In the genomic region with DNA sequence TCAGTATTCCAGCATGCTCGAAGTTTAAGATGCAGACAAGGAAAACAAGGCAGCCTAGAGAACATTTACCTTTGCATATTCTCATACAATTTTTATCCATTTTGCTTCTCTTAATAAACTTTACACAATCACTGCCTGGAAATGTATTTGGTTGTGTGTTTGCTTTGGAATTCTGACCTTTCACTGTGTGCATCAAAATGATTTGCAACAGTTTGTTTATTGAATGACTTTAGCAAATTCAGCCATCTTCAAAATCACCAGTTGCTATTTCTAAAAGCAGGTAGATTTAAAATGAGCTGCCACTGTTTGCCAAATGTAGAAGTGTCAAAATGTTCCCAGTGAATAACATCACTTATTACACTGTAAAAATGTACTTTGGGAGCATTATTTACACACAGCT, we compare ENCODE assay signal across 1 cellular context.
TF ChIP-seq lines count a peak whose summit lies in the region.

No MANE protein-coding gene starts in this region.

TF ChIP-seq in HCT116, 20 proteins besides CTCF, POLR2A, EP300 and RAD21:
- TF ChIP-seq ZNF274 (IDR thresholded peaks at IDR 0.05; ENCODE audit: low read depth, low read length), result no peak
- no peak for TF ChIP-seq CBX3 (IDR thresholded peaks at IDR 0.05; ENCODE audit: low read depth)
- TF ChIP-seq SP1 (IDR thresholded peaks at IDR 0.05; ENCODE audit: low read depth), result no peak
- TF ChIP-seq, protein P1, sequence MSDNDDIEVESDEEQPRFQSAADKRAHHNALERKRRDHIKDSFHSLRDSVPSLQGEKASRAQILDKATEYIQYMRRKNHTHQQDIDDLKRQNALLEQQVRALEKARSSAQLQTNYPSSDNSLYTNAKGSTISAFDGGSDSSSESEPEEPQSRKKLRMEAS (IDR thresholded peaks at IDR 0.05), result no peak
- no peak for TF ChIP-seq YY1 (IDR thresholded peaks at IDR 0.05; ENCODE audit: extremely low read depth, insufficient replicate concordance, low read depth, low read length)
- TF ChIP-seq FOSL1 (IDR thresholded peaks at IDR 0.05; ENCODE audit: low read depth), result no peak
- TF ChIP-seq EZH2 (IDR thresholded peaks at IDR 0.05), result no peak
- no peak for TF ChIP-seq POLR2AphosphoS5 (IDR thresholded peaks at IDR 0.05; ENCODE audit: low read depth, low read length)
- TF ChIP-seq CEBPB (IDR thresholded peaks at IDR 0.05; ENCODE audit: low read depth), result no peak
- no peak for TF ChIP-seq JUND (IDR thresholded peaks at IDR 0.05)
- TF ChIP-seq, protein P2, sequence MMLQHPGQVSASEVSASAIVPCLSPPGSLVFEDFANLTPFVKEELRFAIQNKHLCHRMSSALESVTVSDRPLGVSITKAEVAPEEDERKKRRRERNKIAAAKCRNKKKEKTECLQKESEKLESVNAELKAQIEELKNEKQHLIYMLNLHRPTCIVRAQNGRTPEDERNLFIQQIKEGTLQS (IDR thresholded peaks at IDR 0.05), result no peak
- no peak for TF ChIP-seq TCF7L2 (IDR thresholded peaks at IDR 0.05; ENCODE audit: borderline replicate concordance, extremely low read depth, insufficient read depth, insufficient read length)
- TF ChIP-seq EGR1 (IDR thresholded peaks at IDR 0.05; ENCODE audit: low read depth), result no peak
- no peak for TF ChIP-seq SRF (IDR thresholded peaks at IDR 0.05; ENCODE audit: low read depth)
- TF ChIP-seq EZH2phosphoT487 (IDR thresholded peaks at IDR 0.05; ENCODE audit: borderline replicate concordance), result no peak
- TF ChIP-seq, protein P3, sequence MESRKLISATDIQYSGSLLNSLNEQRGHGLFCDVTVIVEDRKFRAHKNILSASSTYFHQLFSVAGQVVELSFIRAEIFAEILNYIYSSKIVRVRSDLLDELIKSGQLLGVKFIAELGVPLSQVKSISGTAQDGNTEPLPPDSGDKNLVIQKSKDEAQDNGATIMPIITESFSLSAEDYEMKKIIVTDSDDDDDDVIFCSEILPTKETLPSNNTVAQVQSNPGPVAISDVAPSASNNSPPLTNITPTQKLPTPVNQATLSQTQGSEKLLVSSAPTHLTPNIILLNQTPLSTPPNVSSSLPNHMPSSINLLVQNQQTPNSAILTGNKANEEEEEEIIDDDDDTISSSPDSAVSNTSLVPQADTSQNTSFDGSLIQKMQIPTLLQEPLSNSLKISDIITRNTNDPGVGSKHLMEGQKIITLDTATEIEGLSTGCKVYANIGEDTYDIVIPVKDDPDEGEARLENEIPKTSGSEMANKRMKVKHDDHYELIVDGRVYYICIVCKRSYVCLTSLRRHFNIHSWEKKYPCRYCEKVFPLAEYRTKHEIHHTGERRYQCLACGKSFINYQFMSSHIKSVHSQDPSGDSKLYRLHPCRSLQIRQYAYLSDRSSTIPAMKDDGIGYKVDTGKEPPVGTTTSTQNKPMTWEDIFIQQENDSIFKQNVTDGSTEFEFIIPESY (IDR thresholded peaks at IDR 0.05; ENCODE audit: extremely low read depth, insufficient replicate concordance, low read length), result no peak
- no peak for TF ChIP-seq ZFX (IDR thresholded peaks at IDR 0.05)
- no peak for TF ChIP-seq SIN3A (IDR thresholded peaks at IDR 0.05; ENCODE audit: low read depth)
- TF ChIP-seq, protein P4, sequence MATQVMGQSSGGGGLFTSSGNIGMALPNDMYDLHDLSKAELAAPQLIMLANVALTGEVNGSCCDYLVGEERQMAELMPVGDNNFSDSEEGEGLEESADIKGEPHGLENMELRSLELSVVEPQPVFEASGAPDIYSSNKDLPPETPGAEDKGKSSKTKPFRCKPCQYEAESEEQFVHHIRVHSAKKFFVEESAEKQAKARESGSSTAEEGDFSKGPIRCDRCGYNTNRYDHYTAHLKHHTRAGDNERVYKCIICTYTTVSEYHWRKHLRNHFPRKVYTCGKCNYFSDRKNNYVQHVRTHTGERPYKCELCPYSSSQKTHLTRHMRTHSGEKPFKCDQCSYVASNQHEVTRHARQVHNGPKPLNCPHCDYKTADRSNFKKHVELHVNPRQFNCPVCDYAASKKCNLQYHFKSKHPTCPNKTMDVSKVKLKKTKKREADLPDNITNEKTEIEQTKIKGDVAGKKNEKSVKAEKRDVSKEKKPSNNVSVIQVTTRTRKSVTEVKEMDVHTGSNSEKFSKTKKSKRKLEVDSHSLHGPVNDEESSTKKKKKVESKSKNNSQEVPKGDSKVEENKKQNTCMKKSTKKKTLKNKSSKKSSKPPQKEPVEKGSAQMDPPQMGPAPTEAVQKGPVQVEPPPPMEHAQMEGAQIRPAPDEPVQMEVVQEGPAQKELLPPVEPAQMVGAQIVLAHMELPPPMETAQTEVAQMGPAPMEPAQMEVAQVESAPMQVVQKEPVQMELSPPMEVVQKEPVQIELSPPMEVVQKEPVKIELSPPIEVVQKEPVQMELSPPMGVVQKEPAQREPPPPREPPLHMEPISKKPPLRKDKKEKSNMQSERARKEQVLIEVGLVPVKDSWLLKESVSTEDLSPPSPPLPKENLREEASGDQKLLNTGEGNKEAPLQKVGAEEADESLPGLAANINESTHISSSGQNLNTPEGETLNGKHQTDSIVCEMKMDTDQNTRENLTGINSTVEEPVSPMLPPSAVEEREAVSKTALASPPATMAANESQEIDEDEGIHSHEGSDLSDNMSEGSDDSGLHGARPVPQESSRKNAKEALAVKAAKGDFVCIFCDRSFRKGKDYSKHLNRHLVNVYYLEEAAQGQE (IDR thresholded peaks at IDR 0.05; ENCODE audit: low read depth), result no peak
TF ChIP-seq in HCT116: peak in this region for 0.
